16 cellular contexts compared by ENCODE assay signal in the genomic region with DNA sequence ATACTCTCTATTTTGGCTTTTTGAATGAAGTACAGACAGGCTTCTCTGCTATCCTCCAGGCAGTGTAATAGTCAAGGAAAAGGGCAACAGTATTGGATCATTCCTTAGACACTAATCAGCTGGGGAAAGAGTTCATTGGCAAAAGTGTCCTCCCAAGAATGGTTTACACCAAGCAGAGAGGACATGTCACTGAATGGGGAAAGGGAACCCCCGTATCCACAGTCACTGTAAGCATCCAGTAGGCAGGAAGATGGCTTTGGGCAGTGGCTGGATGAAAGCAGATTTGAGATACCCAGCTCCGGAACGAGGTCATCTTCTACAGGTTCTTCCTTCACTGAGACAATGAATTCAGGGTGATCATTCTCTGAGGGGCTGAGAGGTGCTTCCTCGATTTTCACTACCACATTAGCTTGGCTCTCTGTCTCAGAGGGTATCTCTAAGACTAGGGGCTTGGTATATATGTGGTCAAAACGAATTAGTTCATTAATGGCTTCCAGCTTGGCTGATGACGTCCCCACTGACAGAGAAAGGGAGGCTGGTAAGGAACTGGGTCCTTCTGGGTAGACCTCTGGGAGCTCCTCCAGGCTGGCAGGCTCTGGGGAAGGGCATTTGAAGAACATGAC. TPM values are rescaled to one million over a fixed set of nuclear protein-coding genes. Genes with fewer than 3 reads are reported as not detected.
A peak's percentile ranks its signal among the peaks of the same experiment; 100 is the strongest.
DNase-seq lines count a peak whose midpoint lies in the region; ATAC-seq and TF ChIP-seq lines count a peak whose summit lies in the region.
"Had no signal": no experiment of that assay in that cellular context is flagged by ENCODE, and none has a peak within 500 bp of the region (broad histone marks: within the 10 kb centered on the region; RNA-seq: fewer than 3 reads in every experiment).

No MANE protein-coding gene starts in this region.

- CTCF ChIA-PET in activated naive CD4-positive, alpha-beta T cell treated with anti-CD3 and anti-CD28 coated beads for 36 hours (lab: Charles Lee): interaction anchor here (0.6 kb wide), 1 partner anchor 9 kb away, joined by 5 read pairs; no protein-coding TSS in a partner anchor
- CTCF ChIA-PET in T-cell (lab: Charles Lee): interaction anchor here in 1 of 2 donors (1.3 kb wide), 1 partner anchor 34 kb away, joined by 4 read pairs; no protein-coding TSS in a partner anchor

- no peak for ATAC-seq in T-cell (replicated peaks in 1 of 4)
- ATAC-seq in stimulated activated naive B cell treated with anti-CD40 and anti-IgM and Interleukin-4, amounts not matched to agents 10 μg/mL and 1 μg/mL and 100 μg/mL, for 72 hours (replicated peaks): no peak
- ATAC-seq: esophagus mucosa, left lung had no signal

- no peaks in the 10 kb centered on the region for H3K9me3 Mint-ChIP-seq in activated naive CD4-positive, alpha-beta T cell treated with anti-CD3 and anti-CD28 coated beads for 36 hours
- H3K9me3 Mint-ChIP-seq in T-cell: no peaks in the 10 kb centered on the region
- H3K9me3 Mint-ChIP-seq in stimulated activated naive B cell treated with anti-CD40 and anti-IgM and Interleukin-4, amounts not matched to agents 10 μg/mL and 1 μg/mL and 100 μg/mL, for 72 hours: no peaks in the 10 kb centered on the region

- peak overlapping the region; percentile 7 for H3K4me2 ChIP-seq in hepatocyte

- no peaks in the 10 kb centered on the region for H3K27me3 Mint-ChIP-seq in activated naive CD4-positive, alpha-beta T cell treated with anti-CD3 and anti-CD28 coated beads for 36 hours (ENCODE audit: low read depth)
- H3K27me3 Mint-ChIP-seq in T-cell: no peaks in the 10 kb centered on the region
- H3K27me3 Mint-ChIP-seq in stimulated activated naive B cell treated with anti-CD40 and anti-IgM and Interleukin-4, amounts not matched to agents 10 μg/mL and 1 μg/mL and 100 μg/mL, for 72 hours: no peaks in the 10 kb centered on the region

- no peaks in the 10 kb centered on the region for H3K27me3 ChIP-seq in hepatocyte
- H3K27me3 ChIP-seq: left lung, neutrophil, upper lobe of left lung had no signal

- H4K20me1 ChIP-seq in hepatocyte (ENCODE audit: insufficient read depth, poor library complexity, severe bottlenecking): peaks cover 49% of the 10 kb centered on the region

- no peaks in the 10 kb centered on the region for H3K9me2 ChIP-seq in hepatocyte (replicated peaks; ENCODE audit: insufficient read depth)

- H3K36me3 Mint-ChIP-seq in activated naive CD4-positive, alpha-beta T cell treated with anti-CD3 and anti-CD28 coated beads for 36 hours (ENCODE audit: low read depth): peaks cover 56% of the 10 kb centered on the region
- H3K36me3 Mint-ChIP-seq in T-cell: peaks cover 44% of the 10 kb centered on the region
- H3K36me3 Mint-ChIP-seq in stimulated activated naive B cell treated with anti-CD40 and anti-IgM and Interleukin-4, amounts not matched to agents 10 μg/mL and 1 μg/mL and 100 μg/mL, for 72 hours: peaks cover 44 to 60% of the 10 kb centered on the region in 2 donors

- H3K9me3 ChIP-seq in hepatocyte (ENCODE audit: low read depth): no peaks in the 10 kb centered on the region
- H3K9me3 ChIP-seq: left lung, neutrophil, upper lobe of left lung had no signal

- TF ChIP-seq CTCF in hepatocyte (IDR thresholded peaks at IDR 0.05; ENCODE audit: poor library complexity): no peak

- H3K4me1 ChIP-seq in hepatocyte (ENCODE audit: insufficient read depth): peaks cover 14% of the 10 kb centered on the region

- H3K4me3 Mint-ChIP-seq in activated naive CD4-positive, alpha-beta T cell treated with anti-CD3 and anti-CD28 coated beads for 36 hours: no peak overlapping the region
- H3K4me3 Mint-ChIP-seq in T-cell: peak overlapping the region in 1 of 3 donors; percentile 97
- peak overlapping the region; percentile 21 to 66 for H3K4me3 Mint-ChIP-seq in stimulated activated naive B cell treated with anti-CD40 and anti-IgM and Interleukin-4, amounts not matched to agents 10 μg/mL and 1 μg/mL and 100 μg/mL, for 72 hours

- 95% methylated on average over 6 of the region's 6 CpGs for WGBS in hepatocyte (ENCODE audit: low lambda C conversion rate, missing lambda C conversion rate)

- peaks cover 8% of the 10 kb centered on the region for H3K36me3 ChIP-seq in hepatocyte (replicated peaks; ENCODE audit: insufficient read depth, low read depth)

- H3K79me2 ChIP-seq in hepatocyte: peaks cover 52% of the 10 kb centered on the region

- no peak for DNase-seq in activated naive CD4-positive, alpha-beta T cell treated with anti-CD3 and anti-CD28 coated beads for 36 hours
- no peak for DNase-seq in activated naive CD4-positive, alpha-beta T cell treated with Interleukin-2 at 50 U/mL for 16 hours
- DNase-seq in T-cell (no peak), hepatocyte (ENCODE audit: low spot score) (no peak), posterior cingulate gyrus (no peak), SW480 (ENCODE audit: low spot score) (no peak), NOMO-1 treated with dmso at 0.1 percent for 144 hours (lab: John Stamatoyannopoulos, UW; ENCODE audit: unreplicated experiment) (no peak)
- DNase-seq in stimulated activated naive B cell treated with anti-CD40 and anti-IgM and Interleukin-4, amounts not matched to agents 10 μg/mL and 1 μg/mL and 100 μg/mL, for 72 hours: no peak
- DNase-seq: activated CD4-positive, alpha-beta T cell treated with anti-CD3 and anti-CD28 coated beads for 4 hours; activated naive CD4-positive, alpha-beta T cell; hippocampal formation; left lung; NCI-H226; upper lobe of left lung had no signal

- H3K27ac ChIP-seq in hepatocyte: peak overlapping the region; percentile 22
- H3K27ac ChIP-seq: neutrophil had no signal

- H2AFZ ChIP-seq in hepatocyte: no peak overlapping the region

- H3K27ac Mint-ChIP-seq in activated naive CD4-positive, alpha-beta T cell treated with anti-CD3 and anti-CD28 coated beads for 36 hours: peak overlapping the region; percentile 10
- H3K27ac Mint-ChIP-seq in T-cell: peak overlapping the region; percentile 31 to 79
- H3K27ac Mint-ChIP-seq in stimulated activated naive B cell treated with anti-CD40 and anti-IgM and Interleukin-4, amounts not matched to agents 10 μg/mL and 1 μg/mL and 100 μg/mL, for 72 hours: peak overlapping the region; percentile 47

- POLR2A ChIA-PET in T-cell (lab: Charles Lee): interaction anchor here (1.2 kb wide), 2 partner anchors 11 to 12 kb away, joined by 3 to 7 read pairs; no protein-coding TSS in a partner anchor

- peaks cover 57% of the 10 kb centered on the region for H3K4me1 Mint-ChIP-seq in activated naive CD4-positive, alpha-beta T cell treated with anti-CD3 and anti-CD28 coated beads for 36 hours (ENCODE audit: low read depth)
- H3K4me1 Mint-ChIP-seq in T-cell: peaks cover 81 to 85% (median 84%) of the 10 kb centered on the region in 3 donors
- H3K4me1 Mint-ChIP-seq in stimulated activated naive B cell treated with anti-CD40 and anti-IgM and Interleukin-4, amounts not matched to agents 10 μg/mL and 1 μg/mL and 100 μg/mL, for 72 hours: peaks cover 37 to 74% of the 10 kb centered on the region in 2 donors

- intact Hi-C loops in activated naive CD4-positive, alpha-beta T cell treated with anti-CD3 and anti-CD28 coated beads for 36 hours (cut with micrococcal nuclease): no loop called here
- intact Hi-C loops in posterior cingulate gyrus (cut with DNase I): no loop called here

- no peak overlapping the region for H3K4me3 ChIP-seq in hepatocyte
- H3K4me3 ChIP-seq: left lung had no signal

RNA-seq across cellular contexts. Expression of a gene that starts 5.2 kb away (rescaled TPM):
- 100 to 1,000 TPM; 106 to 108 TPM for total RNA-seq in activated naive CD4-positive, alpha-beta T cell treated with anti-CD3 and anti-CD28 coated beads for 36 hours
- total RNA-seq in T-cell (100 to 1,000 TPM; 132 to 205 (median 140) TPM), hepatocyte (376 and 397 TPM in 2 replicates)
- polyA plus RNA-seq in hepatocyte: 330 and 351 TPM in 2 replicates

RNA-seq across cellular contexts. Expression of a gene that starts 22.7 kb away (rescaled TPM):
- 10 to 100 TPM; 28.2 to 28.6 TPM for total RNA-seq in activated naive CD4-positive, alpha-beta T cell treated with anti-CD3 and anti-CD28 coated beads for 36 hours
- total RNA-seq in T-cell (10 to 100 TPM; 14.4 to 22.7 (median 17.4) TPM), hepatocyte (40.5 and 41.7 TPM in 2 replicates)
- 16.5 and 17.1 TPM in 2 replicates for polyA plus RNA-seq in hepatocyte

RNA-seq across cellular contexts. Expression of a gene that starts 53.3 kb away (rescaled TPM):
- total RNA-seq in activated naive CD4-positive, alpha-beta T cell treated with anti-CD3 and anti-CD28 coated beads for 36 hours: 10 to 100 TPM; 12.7 to 13.3 TPM
- total RNA-seq in T-cell: 10 to 100 TPM in 3 of 5 donors, 1 to 10 TPM in 2; 6.9 to 11.9 (median 11.5) TPM
- 18.9 and 30.8 TPM in 2 replicates for total RNA-seq in hepatocyte
- 20.6 and 22.6 TPM in 2 replicates for polyA plus RNA-seq in hepatocyte

RNA-seq across cellular contexts. Expression of a gene that starts 53.6 kb away (rescaled TPM):
- 10 to 100 TPM; 47.8 to 52.6 TPM for total RNA-seq in activated naive CD4-positive, alpha-beta T cell treated with anti-CD3 and anti-CD28 coated beads for 36 hours
- total RNA-seq in T-cell: 1 to 10 TPM; 5.1 to 10.0 (median 7.1) TPM
- total RNA-seq in hepatocyte: 15.5 and 25.9 TPM in 2 replicates
- 17.1 and 19.1 TPM in 2 replicates for polyA plus RNA-seq in hepatocyte
